In the genomic region with DNA sequence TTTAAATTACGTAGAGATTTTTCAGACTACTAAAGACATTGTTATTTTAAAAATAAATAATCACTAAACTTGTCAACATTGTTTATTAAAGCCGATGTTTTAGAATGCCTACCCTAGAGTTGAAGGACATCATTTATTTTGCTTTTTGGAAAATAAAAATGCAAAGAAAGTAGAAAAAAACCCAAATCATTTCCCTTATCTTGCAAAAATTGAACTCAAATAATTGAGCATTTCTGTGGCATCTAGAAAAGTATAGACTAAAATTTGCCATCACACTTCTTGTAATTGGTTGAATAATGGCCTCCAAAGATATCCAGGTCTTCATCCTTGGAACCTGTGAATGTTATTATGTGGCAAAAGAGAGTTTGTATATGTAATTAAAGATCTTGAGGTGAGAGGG, we compare ENCODE assay signal across 4 cellular contexts.
A peak's percentile ranks its signal among the peaks of the same experiment; 100 is the strongest.
TF ChIP-seq lines count a peak whose summit lies in the region.

No MANE protein-coding gene starts in this region.

TF ChIP-seq in SK-N-SH, 30 proteins besides CTCF, POLR2A, EP300 and RAD21 (continued from another document and continues in another):
- TF ChIP-seq, protein P1, sequence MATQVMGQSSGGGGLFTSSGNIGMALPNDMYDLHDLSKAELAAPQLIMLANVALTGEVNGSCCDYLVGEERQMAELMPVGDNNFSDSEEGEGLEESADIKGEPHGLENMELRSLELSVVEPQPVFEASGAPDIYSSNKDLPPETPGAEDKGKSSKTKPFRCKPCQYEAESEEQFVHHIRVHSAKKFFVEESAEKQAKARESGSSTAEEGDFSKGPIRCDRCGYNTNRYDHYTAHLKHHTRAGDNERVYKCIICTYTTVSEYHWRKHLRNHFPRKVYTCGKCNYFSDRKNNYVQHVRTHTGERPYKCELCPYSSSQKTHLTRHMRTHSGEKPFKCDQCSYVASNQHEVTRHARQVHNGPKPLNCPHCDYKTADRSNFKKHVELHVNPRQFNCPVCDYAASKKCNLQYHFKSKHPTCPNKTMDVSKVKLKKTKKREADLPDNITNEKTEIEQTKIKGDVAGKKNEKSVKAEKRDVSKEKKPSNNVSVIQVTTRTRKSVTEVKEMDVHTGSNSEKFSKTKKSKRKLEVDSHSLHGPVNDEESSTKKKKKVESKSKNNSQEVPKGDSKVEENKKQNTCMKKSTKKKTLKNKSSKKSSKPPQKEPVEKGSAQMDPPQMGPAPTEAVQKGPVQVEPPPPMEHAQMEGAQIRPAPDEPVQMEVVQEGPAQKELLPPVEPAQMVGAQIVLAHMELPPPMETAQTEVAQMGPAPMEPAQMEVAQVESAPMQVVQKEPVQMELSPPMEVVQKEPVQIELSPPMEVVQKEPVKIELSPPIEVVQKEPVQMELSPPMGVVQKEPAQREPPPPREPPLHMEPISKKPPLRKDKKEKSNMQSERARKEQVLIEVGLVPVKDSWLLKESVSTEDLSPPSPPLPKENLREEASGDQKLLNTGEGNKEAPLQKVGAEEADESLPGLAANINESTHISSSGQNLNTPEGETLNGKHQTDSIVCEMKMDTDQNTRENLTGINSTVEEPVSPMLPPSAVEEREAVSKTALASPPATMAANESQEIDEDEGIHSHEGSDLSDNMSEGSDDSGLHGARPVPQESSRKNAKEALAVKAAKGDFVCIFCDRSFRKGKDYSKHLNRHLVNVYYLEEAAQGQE (IDR thresholded peaks at IDR 0.05; ENCODE audit: low read depth, low read length), result no peak
- no peak for TF ChIP-seq MXI1 (IDR thresholded peaks at IDR 0.05; ENCODE audit: low read depth, low read length)
- TF ChIP-seq ELF1 (IDR thresholded peaks at IDR 0.05), result no peak
- TF ChIP-seq CHD2 (IDR thresholded peaks at IDR 0.05; ENCODE audit: low read length, partially characterized antibody), result no peak
- TF ChIP-seq, protein P2, sequence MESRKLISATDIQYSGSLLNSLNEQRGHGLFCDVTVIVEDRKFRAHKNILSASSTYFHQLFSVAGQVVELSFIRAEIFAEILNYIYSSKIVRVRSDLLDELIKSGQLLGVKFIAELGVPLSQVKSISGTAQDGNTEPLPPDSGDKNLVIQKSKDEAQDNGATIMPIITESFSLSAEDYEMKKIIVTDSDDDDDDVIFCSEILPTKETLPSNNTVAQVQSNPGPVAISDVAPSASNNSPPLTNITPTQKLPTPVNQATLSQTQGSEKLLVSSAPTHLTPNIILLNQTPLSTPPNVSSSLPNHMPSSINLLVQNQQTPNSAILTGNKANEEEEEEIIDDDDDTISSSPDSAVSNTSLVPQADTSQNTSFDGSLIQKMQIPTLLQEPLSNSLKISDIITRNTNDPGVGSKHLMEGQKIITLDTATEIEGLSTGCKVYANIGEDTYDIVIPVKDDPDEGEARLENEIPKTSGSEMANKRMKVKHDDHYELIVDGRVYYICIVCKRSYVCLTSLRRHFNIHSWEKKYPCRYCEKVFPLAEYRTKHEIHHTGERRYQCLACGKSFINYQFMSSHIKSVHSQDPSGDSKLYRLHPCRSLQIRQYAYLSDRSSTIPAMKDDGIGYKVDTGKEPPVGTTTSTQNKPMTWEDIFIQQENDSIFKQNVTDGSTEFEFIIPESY (IDR thresholded peaks at IDR 0.05; ENCODE audit: borderline replicate concordance, low read depth), result no peak
- no peak for TF ChIP-seq TEAD4 (IDR thresholded peaks at IDR 0.05; ENCODE audit: borderline replicate concordance, insufficient read depth)
- TF ChIP-seq SIN3A (IDR thresholded peaks at IDR 0.05; ENCODE audit: borderline replicate concordance, low read depth, low read length), result no peak

TF ChIP-seq in SK-N-SH treated with all-trans-retinoic acid at 6 μM for 48 hours, 23 proteins besides CTCF, POLR2A, EP300 and RAD21 (continued from another document):
- TF ChIP-seq PPARA (CRISPR knock-in tag; IDR thresholded peaks at IDR 0.05; ENCODE audit: borderline replicate concordance) (no peak), GLIS3 (CRISPR knock-in tag; IDR thresholded peaks at IDR 0.05) (no peak), BACH2 (CRISPR knock-in tag; IDR thresholded peaks at IDR 0.05; ENCODE audit: borderline replicate concordance) (no peak), ISL1 (CRISPR knock-in tag; IDR thresholded peaks at IDR 0.05) (no peak), TCF4 (CRISPR knock-in tag; IDR thresholded peaks at IDR 0.05; ENCODE audit: borderline replicate concordance) (no peak)
- TF ChIP-seq, protein P3, sequence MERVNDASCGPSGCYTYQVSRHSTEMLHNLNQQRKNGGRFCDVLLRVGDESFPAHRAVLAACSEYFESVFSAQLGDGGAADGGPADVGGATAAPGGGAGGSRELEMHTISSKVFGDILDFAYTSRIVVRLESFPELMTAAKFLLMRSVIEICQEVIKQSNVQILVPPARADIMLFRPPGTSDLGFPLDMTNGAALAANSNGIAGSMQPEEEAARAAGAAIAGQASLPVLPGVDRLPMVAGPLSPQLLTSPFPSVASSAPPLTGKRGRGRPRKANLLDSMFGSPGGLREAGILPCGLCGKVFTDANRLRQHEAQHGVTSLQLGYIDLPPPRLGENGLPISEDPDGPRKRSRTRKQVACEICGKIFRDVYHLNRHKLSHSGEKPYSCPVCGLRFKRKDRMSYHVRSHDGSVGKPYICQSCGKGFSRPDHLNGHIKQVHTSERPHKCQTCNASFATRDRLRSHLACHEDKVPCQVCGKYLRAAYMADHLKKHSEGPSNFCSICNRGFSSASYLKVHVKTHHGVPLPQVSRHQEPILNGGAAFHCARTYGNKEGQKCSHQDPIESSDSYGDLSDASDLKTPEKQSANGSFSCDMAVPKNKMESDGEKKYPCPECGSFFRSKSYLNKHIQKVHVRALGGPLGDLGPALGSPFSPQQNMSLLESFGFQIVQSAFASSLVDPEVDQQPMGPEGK (CRISPR knock-in tag; IDR thresholded peaks at IDR 0.05; ENCODE audit: borderline replicate concordance), result no peak

TF ChIP-seq in A549, 52 proteins besides CTCF, POLR2A, EP300 and RAD21 (continued from another document):
- no peak for TF ChIP-seq NFE2L2 (conservative IDR thresholded peaks at IDR 0.05; ENCODE audit: low read length)

TF ChIP-seq in K562, 482 proteins besides CTCF, POLR2A, EP300 and RAD21 (continued from another document):
- TF ChIP-seq SMARCC2 (IDR thresholded peaks at IDR 0.05; ENCODE audit: low read depth), result no peak
- peak; percentile 25; the same call in 1 of the 2 replicates for TF ChIP-seq C11orf30 (IDR thresholded peaks at IDR 0.05; ENCODE audit: low read depth)
- no peak for TF ChIP-seq ESRRB (CRISPR knock-in tag; IDR thresholded peaks at IDR 0.05; ENCODE audit: borderline replicate concordance)
- no peak for TF ChIP-seq HDGF (IDR thresholded peaks at IDR 0.05)
- TF ChIP-seq ZNF316 (IDR thresholded peaks at IDR 0.05), result peak; percentile 46
- no peak for TF ChIP-seq MECOM (CRISPR knock-in tag; IDR thresholded peaks at IDR 0.05)
- no peak for TF ChIP-seq NR4A1 (CRISPR knock-in tag; IDR thresholded peaks at IDR 0.05)
- no peak for TF ChIP-seq NR4A1 (tag; IDR thresholded peaks at IDR 0.05)
